In genomic region chr2:10915731-10916331, GRCh38 we compare ENCODE assay signal across 17 cellular contexts. TPM values are rescaled to one million over a fixed set of nuclear protein-coding genes. Genes with fewer than 3 reads are reported as not detected.
"Had no signal": no experiment of that assay in that cellular context is flagged by ENCODE, and none has a peak within 500 bp of the region (broad histone marks: within the 10 kb centered on the region; RNA-seq: fewer than 3 reads in every experiment).

No MANE protein-coding gene starts in this region.

- FAIRE-seq: frontal cortex, keratinocyte had no signal

- H3K9me2 ChIP-seq: SK-N-SH had no signal

- H3K36me3 Mint-ChIP-seq: activated naive CD4-positive, alpha-beta T cell treated with anti-CD3 and anti-CD28 coated beads, Interleukin-2, amount 10 ng/mL, durations not matched to agents 7 days and 5 days; mesothelial cell of epicardium had no signal

- H3K4me3 Mint-ChIP-seq: activated CD8-positive, alpha-beta T cell treated with anti-CD3 and anti-CD28 coated beads, Interleukin-2, amount 10 ng/mL, durations not matched to agents 7 days and 5 days; activated naive CD4-positive, alpha-beta T cell treated with anti-CD3 and anti-CD28 coated beads, Interleukin-2, amount 10 ng/mL, durations not matched to agents 7 days and 5 days; mesothelial cell of epicardium; stimulated activated naive CD8-positive, alpha-beta T cell treated with anti-CD3 and anti-CD28 coated beads, Interleukin-15, Interleukin-2, amounts not matched to agents 100 ng/mL and 50 ng/mL, for 24 hours had no signal

- H3K4me3 ChIP-seq: heart right ventricle, prostate gland, thoracic aorta had no signal

- H3K36me3 ChIP-seq: heart right ventricle, prostate gland, thoracic aorta, WERI-Rb-1 had no signal

- H3K27ac ChIP-seq: heart right ventricle, prostate gland, thoracic aorta, WERI-Rb-1 had no signal

- H3K27ac Mint-ChIP-seq: activated CD8-positive, alpha-beta T cell treated with anti-CD3 and anti-CD28 coated beads, Interleukin-2, amount 10 ng/mL, durations not matched to agents 7 days and 5 days; activated naive CD4-positive, alpha-beta T cell treated with anti-CD3 and anti-CD28 coated beads, Interleukin-2, amount 10 ng/mL, durations not matched to agents 7 days and 5 days; mesothelial cell of epicardium; stimulated activated naive CD8-positive, alpha-beta T cell treated with anti-CD3 and anti-CD28 coated beads, Interleukin-15, Interleukin-2, amounts not matched to agents 100 ng/mL and 50 ng/mL, for 24 hours had no signal

- H3K4me1 ChIP-seq: prostate gland had no signal

- H3K9me3 ChIP-seq: heart right ventricle, prostate gland, SK-N-SH, thoracic aorta had no signal

- H3K9me3 Mint-ChIP-seq: activated naive CD4-positive, alpha-beta T cell treated with anti-CD3 and anti-CD28 coated beads, Interleukin-2, amount 10 ng/mL, durations not matched to agents 7 days and 5 days; mesothelial cell of epicardium; stimulated activated naive CD8-positive, alpha-beta T cell treated with anti-CD3 and anti-CD28 coated beads, Interleukin-15, Interleukin-2, amounts not matched to agents 100 ng/mL and 50 ng/mL, for 24 hours had no signal

- H3K4me2 ChIP-seq: SK-N-SH had no signal

- DNase-seq: activated CD4-positive, alpha-beta T cell treated with anti-CD3 and anti-CD28 coated beads for 4 hours; activated CD8-positive, alpha-beta T cell treated with anti-CD3 and anti-CD28 coated beads, Interleukin-2, amount 10 ng/mL, durations not matched to agents 7 days and 5 days; activated naive CD4-positive, alpha-beta T cell treated with anti-CD3 and anti-CD28 coated beads, Interleukin-2, amount 10 ng/mL, durations not matched to agents 7 days and 5 days; heart right ventricle; SK-N-SH; stimulated activated CD4-positive, alpha-beta T cell treated with anti-CD3 and anti-CD28 coated beads, Interleukin-4, amount 100 ng/mL, for 1 hour; stimulated activated CD8-positive, alpha-beta memory T cell treated with anti-CD3 and anti-CD28 coated beads, Interleukin-4, amount 100 ng/mL, for 48 hours; T-helper 1 cell; WERI-Rb-1 had no signal

- H3K9ac ChIP-seq: SK-N-SH had no signal

- ATAC-seq: activated CD8-positive, alpha-beta T cell treated with anti-CD3 and anti-CD28 coated beads, Interleukin-2, amount 10 ng/mL, durations not matched to agents 7 days and 5 days; heart right ventricle; sciatic nerve had no signal

- H3K4me1 Mint-ChIP-seq: activated naive CD4-positive, alpha-beta T cell treated with anti-CD3 and anti-CD28 coated beads, Interleukin-2, amount 10 ng/mL, durations not matched to agents 7 days and 5 days had no signal

RNA-seq across cellular contexts. Expression of gene KCNF1, which starts 4.1 kb away (rescaled TPM):
- total RNA-seq: activated CD8-positive, alpha-beta T cell treated with anti-CD3 and anti-CD28 coated beads, Interleukin-2, amount 10 ng/mL, durations not matched to agents 7 days and 5 days; thoracic aorta had no signal
- polyA plus RNA-seq: liver had no signal
